15 cellular contexts compared by ENCODE assay signal in genomic region chr14:88683119-88683518, GRCh38.
"Had no signal": no experiment of that assay in that cellular context is flagged by ENCODE, and none has a peak within 500 bp of the region (broad histone marks: within the 10 kb centered on the region; RNA-seq: fewer than 3 reads in every experiment).

No MANE protein-coding gene starts in this region.

- H3K27me3 Mint-ChIP-seq: naive thymus-derived CD8-positive, alpha-beta T cell had no signal

- H3K9me3 Mint-ChIP-seq: naive thymus-derived CD8-positive, alpha-beta T cell had no signal

- H3K27ac Mint-ChIP-seq: naive thymus-derived CD8-positive, alpha-beta T cell had no signal

- H3K27ac ChIP-seq: epithelial cell of prostate, esophagus muscularis mucosa, foreskin keratinocyte, neutrophil, suprapubic skin, thyroid gland, upper lobe of left lung, uterus had no signal

- H3K27me3 ChIP-seq: esophagus muscularis mucosa, foreskin keratinocyte, neutrophil, suprapubic skin, thyroid gland, upper lobe of left lung, uterus had no signal

- H3K4me3 ChIP-seq: esophagus muscularis mucosa, suprapubic skin, thyroid gland, upper lobe of left lung, uterus had no signal

- H3K36me3 ChIP-seq: esophagus muscularis mucosa, neutrophil, suprapubic skin, thyroid gland, upper lobe of left lung, uterus had no signal

- H3K4me3 Mint-ChIP-seq: naive thymus-derived CD8-positive, alpha-beta T cell had no signal

- ATAC-seq: foreskin keratinocyte; naive thymus-derived CD8-positive, alpha-beta T cell; sciatic nerve had no signal

- DNase-seq: effector memory CD4-positive, alpha-beta T cell; foreskin keratinocyte; naive thymus-derived CD8-positive, alpha-beta T cell; posterior cingulate gyrus; stimulated activated CD4-positive, alpha-beta T cell treated with anti-CD3 and anti-CD28 coated beads, Interleukin-2, amount 100 ng/mL, for 24 hours; stimulated activated CD4-positive, alpha-beta T cell treated with anti-CD3 and anti-CD28 coated beads, Interleukin-4, amount 100 ng/mL, for 4 hours; stimulated activated naive CD4-positive, alpha-beta T cell treated with Interleukin-2 at 50 U/mL for 16 hours; thyroid gland; upper lobe of left lung; uterus had no signal

- H3K4me1 Mint-ChIP-seq: naive thymus-derived CD8-positive, alpha-beta T cell had no signal

- H3K4me1 ChIP-seq: esophagus muscularis mucosa, foreskin keratinocyte, suprapubic skin, thyroid gland, upper lobe of left lung, uterus had no signal

- H3K9me3 ChIP-seq: esophagus muscularis mucosa, neutrophil, suprapubic skin, thyroid gland, upper lobe of left lung, uterus had no signal
